23 cellular contexts compared by ENCODE assay signal in genomic region chr9:23611874-23612273, GRCh38.
"Had no signal": no experiment of that assay in that cellular context is flagged by ENCODE, and none has a peak within 500 bp of the region (broad histone marks: within the 10 kb centered on the region; RNA-seq: fewer than 3 reads in every experiment).

No MANE protein-coding gene starts in this region.

- H3K27ac ChIP-seq: ascending aorta, coronary artery, sigmoid colon, spleen, thoracic aorta, upper lobe of right lung had no signal

- H3K36me3 ChIP-seq: ascending aorta, sigmoid colon, spleen, thoracic aorta, upper lobe of right lung had no signal

- H3K9me3 Mint-ChIP-seq: memory B cell, neural crest cell had no signal

- ATAC-seq: activated naive CD4-positive, alpha-beta T cell treated with anti-CD3 and anti-CD28 coated beads, Interleukin-2, amount 50 U/mL, for 72 hours; left colon; upper lobe of right lung had no signal

- H3K4me1 Mint-ChIP-seq: memory B cell, neural crest cell had no signal

- H3K27me3 ChIP-seq: ascending aorta, sigmoid colon, spleen, upper lobe of right lung had no signal

- H3K9me3 ChIP-seq: ascending aorta, sigmoid colon, spleen, thoracic aorta, upper lobe of right lung had no signal

- H3K27ac Mint-ChIP-seq: activated naive CD4-positive, alpha-beta T cell treated with anti-CD3 and anti-CD28 coated beads, Interleukin-2, amount 50 U/mL, for 72 hours; memory B cell had no signal

- DNase-seq: activated CD4-positive, alpha-beta T cell treated with anti-CD3 and anti-CD28 coated beads for 1 hour; activated CD4-positive, alpha-beta T cell treated with anti-CD3 and anti-CD28 coated beads, Interleukin-2, amount 50 U/mL, for 1 hour; activated gamma-delta T cell treated with Interleukin-2 at 50 U/mL for 16 hours; activated T-cell treated with anti-CD3 and anti-CD28 coated beads, Interleukin-2, amount 50 U/mL, for 1 hour; cerebellar nuclear complex; foreskin fibroblast; hypothalamus; left colon; retina; sigmoid colon; spleen; stimulated activated CD4-positive, alpha-beta T cell treated with anti-CD3 and anti-CD28 coated beads, Interleukin-4, amount 100 ng/mL, for 1 hour; stimulated activated naive CD4-positive, alpha-beta T cell; T-helper 1 cell; upper lobe of right lung had no signal

- FAIRE-seq: islet of Langerhans, TTC549 had no signal

- H3K4me3 ChIP-seq: ascending aorta, coronary artery, sigmoid colon, spleen, thoracic aorta, upper lobe of right lung had no signal

- H3K4me1 ChIP-seq: ascending aorta, sigmoid colon, spleen, upper lobe of right lung had no signal

- H3K4me3 Mint-ChIP-seq: memory B cell, neural crest cell had no signal

- H3K27me3 Mint-ChIP-seq: memory B cell had no signal

- H3K36me3 Mint-ChIP-seq: activated naive CD4-positive, alpha-beta T cell treated with anti-CD3 and anti-CD28 coated beads, Interleukin-2, amount 50 U/mL, for 72 hours; memory B cell had no signal
